Comparison of ENCODE assay signal across 8 cellular contexts in genomic region chr10:89213191-89213808, GRCh38. TPM values are rescaled to one million over a fixed set of nuclear protein-coding genes. Genes with fewer than 3 reads are reported as not detected.
A peak's percentile ranks its signal among the peaks of the same experiment; 100 is the strongest.
DNase-seq lines count a peak whose midpoint lies in the region; ATAC-seq, FAIRE-seq and TF ChIP-seq lines count a peak whose summit lies in the region.

No MANE protein-coding gene starts in this region.

- H3K9me3 ChIP-seq in A549 (no peaks in the 10 kb centered on the region), PC-3 (ENCODE audit: low read length) (no peaks in the 10 kb centered on the region), endodermal cell (ENCODE audit: control insufficient read depth, low read length) (no peaks in the 10 kb centered on the region), mucosa of descending colon (no peaks in the 10 kb centered on the region)

- H3K4me1 ChIP-seq in A549 (peaks cover 6% of the 10 kb centered on the region; the same call in 2 of the 3 replicates), PC-3 (ENCODE audit: insufficient read depth, low read length) (peaks cover 6% of the 10 kb centered on the region; the same call in 1 of the 2 replicates), endodermal cell (ENCODE audit: control insufficient read depth, insufficient read depth, low read length) (no peaks in the 10 kb centered on the region), mucosa of descending colon (ENCODE audit: low read depth) (peaks cover 9% of the 10 kb centered on the region)

- peaks cover 9% of the 10 kb centered on the region for H3F3A ChIP-seq in PC-3 (ENCODE audit: low read length, unreplicated experiment)

- CTCF ChIA-PET in A549 (lab: Yijun Ruan, JAX) (interaction anchor here (0.5 to 4.2 kb wide), 27 partner anchors 8 to 649 kb away, joined by 3 to 90 read pairs (median 4); partner anchors contain the start of gene CH25H), PC-3 (lab: Charles Lee) (no interaction called here)

- no peak overlapping the region for H3K9ac ChIP-seq in PC-3 (ENCODE audit: low read length)
- H3K9ac ChIP-seq in endodermal cell (ENCODE audit: extremely low read depth, low read length, poor library complexity, severe bottlenecking) = no peak overlapping the region

- H2AFZ ChIP-seq in PC-3 (ENCODE audit: low read length) = no peak overlapping the region

- ATAC-seq in A549 (peak; percentile 71 to 77; a peak in 4 of 6 replicates), PC-3 (peak; percentile 50), mucosa of descending colon (peak; percentile 68), HG02642 (IDR thresholded peaks at IDR 0.05; ENCODE audit: poor library complexity, unreplicated experiment) (no peak)

- no peak for TF ChIP-seq POLR2A in A549 (IDR thresholded peaks at IDR 0.05; ENCODE audit: low read length)

- H3K4me1 Mint-ChIP-seq in endodermal cell = peaks cover 9% of the 10 kb centered on the region
- peaks cover 19% of the 10 kb centered on the region for H3K4me1 Mint-ChIP-seq in activated T-helper 1 cell treated with anti-CD3 and anti-CD28 coated beads, Interleukin-12 subunit alpha, Interleukin-12 subunit beta, Interleukin-2, Interleukin-4 antibody, amounts not matched to agents 30 ng/mL and 10 ng/mL and 1 ng/mL, durations not matched to agents 14 hours and 24 hours and 36 hours (ENCODE audit: low read depth)

- intact Hi-C loops in PC-3 (cut with micrococcal nuclease) (loop anchor here (1.0 to 2.0 kb wide), 3 partner anchors 66 to 278 kb away; no protein-coding TSS in a partner anchor), mucosa of descending colon (cut with DNase I, micrococcal nuclease) (loop anchor here (10.0 kb wide), 1 partner anchor 378 kb away; no protein-coding TSS in a partner anchor)
- intact Hi-C loops in activated T-helper 1 cell treated with anti-CD3 and anti-CD28 coated beads, Interleukin-12 subunit alpha, Interleukin-12 subunit beta, Interleukin-2, Interleukin-4 antibody, amounts not matched to agents 30 ng/mL and 10 ng/mL and 1 ng/mL, durations not matched to agents 14 hours and 24 hours and 36 hours (cut with micrococcal nuclease) = loop anchor here (1.0 to 2.0 kb wide), 3 partner anchors 183 to 648 kb away; no protein-coding TSS in a partner anchor

- POLR2A ChIA-PET in A549 (lab: Yijun Ruan, JAX) (no interaction called here), PC-3 (lab: Charles Lee; ENCODE audit: unreplicated experiment) (no interaction called here)

- H3K4me3 ChIP-seq in A549 (no peak overlapping the region), GM12875 (ENCODE audit: low read depth, low read length) (no peak overlapping the region), PC-3 (ENCODE audit: low read length) (no peak overlapping the region), endodermal cell (ENCODE audit: low read length) (no peak overlapping the region), mucosa of descending colon (no peak overlapping the region)

- no peaks in the 10 kb centered on the region for H3K79me2 ChIP-seq in PC-3 (ENCODE audit: low read length)

- H3K27ac Mint-ChIP-seq in endodermal cell = no peak overlapping the region
- H3K27ac Mint-ChIP-seq in activated T-helper 1 cell treated with anti-CD3 and anti-CD28 coated beads, Interleukin-12 subunit alpha, Interleukin-12 subunit beta, Interleukin-2, Interleukin-4 antibody, amounts not matched to agents 30 ng/mL and 10 ng/mL and 1 ng/mL, durations not matched to agents 14 hours and 24 hours and 36 hours = no peak overlapping the region

- H3K4me2 ChIP-seq in A549 (no peak overlapping the region), PC-3 (ENCODE audit: low read length) (no peak overlapping the region)

- no peak for TF ChIP-seq EP300 in A549 (IDR thresholded peaks at IDR 0.05)

- FAIRE-seq in A549 (lab: Jason Lieb, UNC) = peak; percentile 86

- H3K27ac ChIP-seq in A549 = no peak overlapping the region
- H3K27ac ChIP-seq in PC-3 (ENCODE audit: low read length) = no peak overlapping the region
- H3K27ac ChIP-seq in endodermal cell (ENCODE audit: low read depth, low read length) = no peak overlapping the region

- H3K36me3 ChIP-seq in PC-3 (ENCODE audit: low read depth, low read length) = peaks cover 12% of the 10 kb centered on the region
- no peaks in the 10 kb centered on the region for H3K36me3 ChIP-seq in endodermal cell (ENCODE audit: control insufficient read depth, insufficient read depth, low read length)
- H3K36me3 ChIP-seq in mucosa of descending colon (ENCODE audit: low read depth) = no peaks in the 10 kb centered on the region

- peak; percentile 85 to 88 for TF ChIP-seq RAD21 in A549 (conservative IDR thresholded peaks at IDR 0.05 in 1 of 2, IDR thresholded peaks at IDR 0.05 in 1 of 2)

- no peaks in the 10 kb centered on the region for H3K9me3 Mint-ChIP-seq in endodermal cell
- H3K9me3 Mint-ChIP-seq in activated T-helper 1 cell treated with anti-CD3 and anti-CD28 coated beads, Interleukin-12 subunit alpha, Interleukin-12 subunit beta, Interleukin-2, Interleukin-4 antibody, amounts not matched to agents 30 ng/mL and 10 ng/mL and 1 ng/mL, durations not matched to agents 14 hours and 24 hours and 36 hours = no peaks in the 10 kb centered on the region

- H3K27me3 Mint-ChIP-seq in endodermal cell (ENCODE audit: insufficient read depth) = peaks cover 35% of the 10 kb centered on the region
- H3K27me3 Mint-ChIP-seq in activated T-helper 1 cell treated with anti-CD3 and anti-CD28 coated beads, Interleukin-12 subunit alpha, Interleukin-12 subunit beta, Interleukin-2, Interleukin-4 antibody, amounts not matched to agents 30 ng/mL and 10 ng/mL and 1 ng/mL, durations not matched to agents 14 hours and 24 hours and 36 hours (ENCODE audit: insufficient read depth) = peaks cover 30% of the 10 kb centered on the region

- no peak overlapping the region for H3K4me3 Mint-ChIP-seq in endodermal cell
- no peak overlapping the region for H3K4me3 Mint-ChIP-seq in activated T-helper 1 cell treated with anti-CD3 and anti-CD28 coated beads, Interleukin-12 subunit alpha, Interleukin-12 subunit beta, Interleukin-2, Interleukin-4 antibody, amounts not matched to agents 30 ng/mL and 10 ng/mL and 1 ng/mL, durations not matched to agents 14 hours and 24 hours and 36 hours

- DNase-seq in A549 (ENCODE audit: low read depth in 1 of 2, low spot score in 1 of 2) (peak; percentile 37 to 42), PC-3 (peak; percentile 55), endodermal cell (no peak), mucosa of descending colon (peak in 1 of 3 donors; percentile 14)
- no peak for DNase-seq in activated T-helper 1 cell treated with anti-CD3 and anti-CD28 coated beads, Interleukin-12 subunit alpha, Interleukin-12 subunit beta, Interleukin-2, Interleukin-4 antibody, amounts not matched to agents 30 ng/mL and 10 ng/mL and 1 ng/mL, durations not matched to agents 14 hours and 24 hours and 36 hours (ENCODE audit: low spot score)
- DNase-seq in activated CD8-positive, alpha-beta memory T cell treated with anti-CD3 and anti-CD28 coated beads, Interleukin-2, amount 50 U/mL, for 4 hours = no peak

- no TSS peak for BruUV-seq in PC-3 (replicated peaks; lab: Mats Ljungman, UMichigan)

- H3K27me3 ChIP-seq in PC-3 (ENCODE audit: low read length) = no peaks in the 10 kb centered on the region
- peaks cover 34% of the 10 kb centered on the region for H3K27me3 ChIP-seq in endodermal cell (ENCODE audit: control insufficient read depth, insufficient read depth, low read length, poor library complexity, severe bottlenecking)

- WGBS in A549 (ENCODE audit: missing lambda C conversion rate) = 42% methylated on average over 8 of the region's 8 CpGs
- 52 to 86% methylated on average over 3 to 7 of the region's 8 CpGs for WGBS in endodermal cell (ENCODE audit: insufficient coverage in 1 of 2, insufficient read length in 1 of 2), 2 experiments

- no peaks in the 10 kb centered on the region for H3K9me2 ChIP-seq in PC-3 (replicated peaks; ENCODE audit: low read length)

- peak; percentile 88 for TF ChIP-seq CTCF in A549 (IDR thresholded peaks at IDR 0.05)
- peak; percentile 35; the same call in 1 of the 2 replicates for TF ChIP-seq CTCF in GM12875 (IDR thresholded peaks at IDR 0.05; ENCODE audit: borderline replicate concordance, insufficient read depth, low read depth, low read length)
- TF ChIP-seq CTCF in PC-3 (conservative IDR thresholded peaks at IDR 0.05; ENCODE audit: low read depth, low read length) = peak; percentile 52
- TF ChIP-seq CTCF in endodermal cell (conservative IDR thresholded peaks at IDR 0.05) = peak; percentile 81
- TF ChIP-seq CTCF in mucosa of descending colon (IDR thresholded peaks at IDR 0.05) = no peak

- no peaks in the 10 kb centered on the region for H3K36me3 Mint-ChIP-seq in endodermal cell (ENCODE audit: low read depth)
- no peaks in the 10 kb centered on the region for H3K36me3 Mint-ChIP-seq in activated T-helper 1 cell treated with anti-CD3 and anti-CD28 coated beads, Interleukin-12 subunit alpha, Interleukin-12 subunit beta, Interleukin-2, Interleukin-4 antibody, amounts not matched to agents 30 ng/mL and 10 ng/mL and 1 ng/mL, durations not matched to agents 14 hours and 24 hours and 36 hours (ENCODE audit: low read depth)

- no peaks in the 10 kb centered on the region for H4K20me1 ChIP-seq in PC-3 (ENCODE audit: low read length)

RNA-seq across cellular contexts. Expression of gene CH25H, which starts 6.2 kb away (rescaled TPM):
- polyA plus RNA-seq in A549 (2011; rRNA removed) (0.05 TPM in 1 of 2 replicates, not detected in the other), A549 (2017; fragmentation: RNase III; extraction: RNeasy Plus Mini Kit Qiagen cat#74134 plus additional on column Dnase treatment) (not detected in 3 replicates)
- 0.03 TPM in 1 of 2 replicates, not detected in the other for polyA plus RNA-seq in A549 (2012; cell fraction: cytosol; rRNA removed)
- not detected in 2 replicates for polyA plus RNA-seq in A549 (2012; cell fraction: nucleus; rRNA removed)
- polyA minus RNA-seq in A549 (2011; rRNA and poly(A)+ RNA removed) = not detected in 2 replicates
- total RNA-seq in PC-3 (2014; rRNA removed) (not detected in 2 replicates), endodermal cell (not detected), mucosa of descending colon (1 to 10 TPM in 1 of 3 donors, under 1 TPM in 2; 0.80 to 1.2 (median 0.84) TPM)
- not detected for polyA plus RNA-seq in endodermal cell (2013, experiment 1 of 2)
- polyA plus RNA-seq in endodermal cell (2013, experiment 2 of 2) = not detected
- total RNA-seq in activated T-helper 1 cell treated with anti-CD3 and anti-CD28 coated beads, Interleukin-12 subunit alpha, Interleukin-12 subunit beta, Interleukin-2, Interleukin-4 antibody, amounts not matched to agents 30 ng/mL and 10 ng/mL and 1 ng/mL, durations not matched to agents 14 hours and 24 hours and 36 hours = not detected in 2 replicates

RNA-seq across cellular contexts. Expression of gene LIPA, which starts 38.3 kb away (rescaled TPM):
- polyA plus RNA-seq in A549 (2011; rRNA removed) (80.2 and 96.2 TPM in 2 replicates), A549 (2017; fragmentation: RNase III; extraction: RNeasy Plus Mini Kit Qiagen cat#74134 plus additional on column Dnase treatment) (42.7 to 55.0 TPM (median 51.2 TPM) in 3 replicates)
- 15.6 and 17.3 TPM in 2 replicates for polyA plus RNA-seq in A549 (2012; cell fraction: cytosol; rRNA removed)
- 14.3 and 21.2 TPM in 2 replicates for polyA plus RNA-seq in A549 (2012; cell fraction: nucleus; rRNA removed)
- 35.8 and 38.4 TPM in 2 replicates for polyA minus RNA-seq in A549 (2011; rRNA and poly(A)+ RNA removed)
- total RNA-seq in PC-3 (2014; rRNA removed) (54.4 and 55.7 TPM in 2 replicates), endodermal cell (10 to 100 TPM; 17.7 to 18.4 TPM), mucosa of descending colon (10 to 100 TPM; 20.6 to 34.5 (median 29.6) TPM)
- polyA plus RNA-seq in endodermal cell (2013, experiment 1 of 2) = 39.5 TPM
- 33.0 TPM for polyA plus RNA-seq in endodermal cell (2013, experiment 2 of 2)
- total RNA-seq in activated T-helper 1 cell treated with anti-CD3 and anti-CD28 coated beads, Interleukin-12 subunit alpha, Interleukin-12 subunit beta, Interleukin-2, Interleukin-4 antibody, amounts not matched to agents 30 ng/mL and 10 ng/mL and 1 ng/mL, durations not matched to agents 14 hours and 24 hours and 36 hours = 5.3 and 6.2 TPM in 2 replicates

Comparison
In these comparisons a context has a peak if more than half of its experiments do, and no peak if none do; other contexts are left out.
1. DNase-seq: peak in A549 (2 of 2) and PC-3 (single experiment); none in endodermal cell (single experiment), activated T-helper 1 cell treated with anti-CD3 and anti-CD28 coated beads, Interleukin-12 subunit alpha, Interleukin-12 subunit beta, Interleukin-2, Interleukin-4 antibody, amounts not matched to agents 30 ng/mL and 10 ng/mL and 1 ng/mL, durations not matched to agents 14 hours and 24 hours and 36 hours (single experiment) and activated CD8-positive, alpha-beta memory T cell treated with anti-CD3 and anti-CD28 coated beads, Interleukin-2, amount 50 U/mL, for 4 hours (single experiment).